ENCODE assay signal across 24 cellular contexts in genomic region chr6:159023893-159024292, GRCh38. TPM values are rescaled to one million over a fixed set of nuclear protein-coding genes. Genes with fewer than 3 reads are reported as not detected.
DNase-seq lines count a peak whose midpoint lies in the region; ATAC-seq and TF ChIP-seq lines count a peak whose summit lies in the region.
"Had no signal": no experiment of that assay in that cellular context is flagged by ENCODE, and none has a peak within 500 bp of the region (broad histone marks: within the 10 kb centered on the region; RNA-seq: fewer than 3 reads in every experiment).

No MANE protein-coding gene starts in this region.

- H3K36me3 ChIP-seq in OCI-LY3 (replicated peaks; ENCODE audit: low read depth, low read length): peaks cover 26% of the 10 kb centered on the region
- H3K36me3 ChIP-seq: brain microvascular endothelial cell, left ventricle myocardium inferior, prostate gland, upper lobe of left lung had no signal

- no peaks in the 10 kb centered on the region for H3K27me3 ChIP-seq in OCI-LY3 (ENCODE audit: low read depth, low read length)
- H3K27me3 ChIP-seq: brain microvascular endothelial cell, upper lobe of left lung had no signal

- intact Hi-C loops in activated T-helper 2 cell treated with anti-CD3 and anti-CD28 coated beads, Interferon-gamma antibody, Interleukin-2, Interleukin-4, amounts not matched to agents 10 μg/mL and 5 μg/mL and 100 μg/mL, durations not matched to agents 14 hours and 24 hours and 36 hours (cut with micrococcal nuclease): no loop called here
- intact Hi-C loops in natural killer cell (cut with micrococcal nuclease): no loop called here

- no peak overlapping the region for H3K9ac ChIP-seq in OCI-LY3 (ENCODE audit: low read length)

- no peak overlapping the region for H3K4me3 Mint-ChIP-seq in activated T-cell treated with anti-CD3 and anti-CD28 coated beads, Interleukin-2, amount 50 U/mL, for 4 hours
- H3K4me3 Mint-ChIP-seq in activated T-helper 2 cell treated with anti-CD3 and anti-CD28 coated beads, Interferon-gamma antibody, Interleukin-2, Interleukin-4, amounts not matched to agents 10 μg/mL and 5 μg/mL and 100 μg/mL, durations not matched to agents 14 hours and 24 hours and 36 hours (ENCODE audit: low read depth): no peak overlapping the region
- H3K4me3 Mint-ChIP-seq in natural killer cell: peak overlapping the region; percentile 40
- H3K4me3 Mint-ChIP-seq: T-helper 17 cell had no signal

- peaks cover 19% of the 10 kb centered on the region for H3K4me1 Mint-ChIP-seq in activated T-cell treated with anti-CD3 and anti-CD28 coated beads, Interleukin-2, amount 50 U/mL, for 4 hours (ENCODE audit: low read depth)
- peaks cover 21% of the 10 kb centered on the region for H3K4me1 Mint-ChIP-seq in activated T-helper 2 cell treated with anti-CD3 and anti-CD28 coated beads, Interferon-gamma antibody, Interleukin-2, Interleukin-4, amounts not matched to agents 10 μg/mL and 5 μg/mL and 100 μg/mL, durations not matched to agents 14 hours and 24 hours and 36 hours (ENCODE audit: low read depth)
- peaks cover 13 to 14% of the 10 kb centered on the region in 2 donors for H3K4me1 Mint-ChIP-seq in natural killer cell

- H3K4me1 ChIP-seq in OCI-LY3 (ENCODE audit: low read length): peaks cover 41% of the 10 kb centered on the region
- H3K4me1 ChIP-seq: left ventricle myocardium inferior, prostate gland, upper lobe of left lung had no signal

- peaks cover 18% of the 10 kb centered on the region for H3K36me3 Mint-ChIP-seq in activated T-cell treated with anti-CD3 and anti-CD28 coated beads, Interleukin-2, amount 50 U/mL, for 4 hours (ENCODE audit: insufficient read depth)
- H3K36me3 Mint-ChIP-seq in activated T-helper 2 cell treated with anti-CD3 and anti-CD28 coated beads, Interferon-gamma antibody, Interleukin-2, Interleukin-4, amounts not matched to agents 10 μg/mL and 5 μg/mL and 100 μg/mL, durations not matched to agents 14 hours and 24 hours and 36 hours (ENCODE audit: low read depth): peaks cover 46% of the 10 kb centered on the region
- H3K36me3 Mint-ChIP-seq in natural killer cell: peaks cover 21% of the 10 kb centered on the region

- H3K9me3 Mint-ChIP-seq in activated T-cell treated with anti-CD3 and anti-CD28 coated beads, Interleukin-2, amount 50 U/mL, for 4 hours: peaks cover 19% of the 10 kb centered on the region
- H3K9me3 Mint-ChIP-seq in activated T-helper 2 cell treated with anti-CD3 and anti-CD28 coated beads, Interferon-gamma antibody, Interleukin-2, Interleukin-4, amounts not matched to agents 10 μg/mL and 5 μg/mL and 100 μg/mL, durations not matched to agents 14 hours and 24 hours and 36 hours: peaks cover 46% of the 10 kb centered on the region
- peaks cover 6 to 10% of the 10 kb centered on the region in 2 donors for H3K9me3 Mint-ChIP-seq in natural killer cell

- no peak overlapping the region for H3K4me2 ChIP-seq in OCI-LY3 (ENCODE audit: low read length)

- DNase-seq in activated T-cell treated with anti-CD3 and anti-CD28 coated beads, Interleukin-2, amount 50 U/mL, for 4 hours: no peak
- no peak for DNase-seq in activated T-cell treated with anti-CD3 and anti-CD28 coated beads, Interleukin-2, amount 50 U/mL, for 1 hour
- no peak for DNase-seq in activated T-helper 2 cell treated with anti-CD3 and anti-CD28 coated beads, Interferon-gamma antibody, Interleukin-2, Interleukin-4, amounts not matched to agents 10 μg/mL and 5 μg/mL and 100 μg/mL, durations not matched to agents 14 hours and 24 hours and 36 hours (ENCODE audit: low spot score)
- DNase-seq in natural killer cell (no peak), GM20000 (ENCODE audit: low spot score) (no peak), anterior cingulate cortex (lab: John Stamatoyannopoulos, UW) (no peak)
- DNase-seq: ACHN, brain microvascular endothelial cell, Karpas-422, left ventricle myocardium inferior, NCI-H146, NCI-H2107, NCI-H446 treated with DMSO at 0.1 percent for 48 hours, nucleus accumbens, OCI-M1, substantia nigra, T-helper 17 cell, upper lobe of left lung had no signal

- H3K27ac Mint-ChIP-seq in activated T-helper 2 cell treated with anti-CD3 and anti-CD28 coated beads, Interferon-gamma antibody, Interleukin-2, Interleukin-4, amounts not matched to agents 10 μg/mL and 5 μg/mL and 100 μg/mL, durations not matched to agents 14 hours and 24 hours and 36 hours: peak overlapping the region; percentile 71
- peak overlapping the region; percentile 78 to 83 for H3K27ac Mint-ChIP-seq in natural killer cell
- H3K27ac Mint-ChIP-seq: T-helper 17 cell had no signal

- H4K20me1 ChIP-seq in OCI-LY3 (ENCODE audit: insufficient read depth, low read length): no peaks in the 10 kb centered on the region

- H3K4me3 ChIP-seq in OCI-LY3 (ENCODE audit: low read length): no peak overlapping the region
- H3K4me3 ChIP-seq: left ventricle myocardium inferior, prostate gland, upper lobe of left lung had no signal

- H3K27me3 Mint-ChIP-seq in activated T-cell treated with anti-CD3 and anti-CD28 coated beads, Interleukin-2, amount 50 U/mL, for 4 hours (ENCODE audit: low read depth): no peaks in the 10 kb centered on the region
- H3K27me3 Mint-ChIP-seq in activated T-helper 2 cell treated with anti-CD3 and anti-CD28 coated beads, Interferon-gamma antibody, Interleukin-2, Interleukin-4, amounts not matched to agents 10 μg/mL and 5 μg/mL and 100 μg/mL, durations not matched to agents 14 hours and 24 hours and 36 hours (ENCODE audit: low read depth): no peaks in the 10 kb centered on the region
- H3K27me3 Mint-ChIP-seq in natural killer cell (ENCODE audit: low read depth in 2 of 2): no peaks in the 10 kb centered on the region
- H3K27me3 Mint-ChIP-seq: T-helper 17 cell had no signal

- peak overlapping the region; percentile 17; the same call in 1 of the 2 replicates for H3K27ac ChIP-seq in OCI-LY3 (ENCODE audit: low read length)
- H3K27ac ChIP-seq: brain microvascular endothelial cell, epithelial cell of prostate, left ventricle myocardium inferior, prostate gland, upper lobe of left lung had no signal

- peaks cover 4% of the 10 kb centered on the region; the same call in 1 of the 2 replicates for H3K9me3 ChIP-seq in OCI-LY3 (ENCODE audit: insufficient read depth, low read length)
- H3K9me3 ChIP-seq: prostate gland had no signal

- H2AFZ ChIP-seq in OCI-LY3 (ENCODE audit: low read depth, low read length): no peak overlapping the region

- peak; percentile 97 to 99 for ATAC-seq in activated T-cell treated with anti-CD3 and anti-CD28 coated beads, Interleukin-2, amount 50 U/mL, for 4 hours
- peak; percentile 66 to 97 (median 93) for ATAC-seq in natural killer cell
- ATAC-seq in HG02588 (IDR thresholded peaks at IDR 0.05; ENCODE audit: unreplicated experiment): no peak
- ATAC-seq: HepG2, sciatic nerve, T-helper 17 cell had no signal

- TF ChIP-seq CTCF in OCI-LY3 (IDR thresholded peaks at IDR 0.05; ENCODE audit: low read depth, low read length): no peak
- TF ChIP-seq CTCF in natural killer cell (IDR thresholded peaks at IDR 0.05): no peak
- no peak for TF ChIP-seq CTCF in GM20000 (IDR thresholded peaks at IDR 0.05; ENCODE audit: extremely low read depth, missing control alignments)

- no peaks in the 10 kb centered on the region for H3K79me2 ChIP-seq in OCI-LY3 (ENCODE audit: low read length)

RNA-seq across cellular contexts. Expression of gene TAGAP, which starts 20.9 kb away (rescaled TPM):
- 100 to 1,000 TPM; 120 to 132 (median 130) TPM for total RNA-seq in activated T-cell treated with anti-CD3 and anti-CD28 coated beads, Interleukin-2, amount 50 U/mL, for 4 hours
- total RNA-seq in activated T-helper 2 cell treated with anti-CD3 and anti-CD28 coated beads, Interferon-gamma antibody, Interleukin-2, Interleukin-4, amounts not matched to agents 10 μg/mL and 5 μg/mL and 100 μg/mL, durations not matched to agents 14 hours and 24 hours and 36 hours: 34.3 and 38.1 TPM in 2 replicates
- total RNA-seq in natural killer cell: 100 to 1,000 TPM; 139 to 291 (median 178) TPM
- total RNA-seq: HepG2 had no signal

RNA-seq across cellular contexts. Expression of gene RSPH3, which starts 23.9 kb away (rescaled TPM):
- total RNA-seq in activated T-cell treated with anti-CD3 and anti-CD28 coated beads, Interleukin-2, amount 50 U/mL, for 4 hours: 1 to 10 TPM; 1.6 to 2.1 (median 1.7) TPM
- 4.9 and 5.1 TPM in 2 replicates for total RNA-seq in activated T-helper 2 cell treated with anti-CD3 and anti-CD28 coated beads, Interferon-gamma antibody, Interleukin-2, Interleukin-4, amounts not matched to agents 10 μg/mL and 5 μg/mL and 100 μg/mL, durations not matched to agents 14 hours and 24 hours and 36 hours
- total RNA-seq in natural killer cell: 1 to 10 TPM; 1.5 to 2.9 (median 2.4) TPM
